8 cellular contexts compared by ENCODE assay signal in genomic region chr4:55397521-55398321, GRCh38. TPM values are rescaled to one million over a fixed set of nuclear protein-coding genes. Genes with fewer than 3 reads are reported as not detected.
DNase-seq lines count a peak whose midpoint lies in the region; ATAC-seq, FAIRE-seq and TF ChIP-seq lines count a peak whose summit lies in the region.

No MANE protein-coding gene starts in this region.

- TF ChIP-seq EP300 in K562 (IDR thresholded peaks at IDR 0.05; ENCODE audit: low read length) = no peak

- peak; percentile 66 for FAIRE-seq in K562 (lab: Jason Lieb, UNC)

- peaks cover 3% of the 10 kb centered on the region for H3K9me1 ChIP-seq in K562 (ENCODE audit: control insufficient read depth, insufficient read depth, low read length)

- ATAC-seq in K562 (peak; percentile 15), left lung (peak; percentile 16), thoracic aorta (ENCODE audit: insufficient number of reproducible peaks, low FRiP score, low read depth) (peak; percentile 21), HG03442 (IDR thresholded peaks at IDR 0.05; ENCODE audit: unreplicated experiment) (no peak)

- WGBS in K562 (ENCODE audit: insufficient coverage, low coverage, missing lambda C conversion rate) = 0% methylated on average over 15 of the region's 15 CpGs

- no TSS peak for BruUV-seq in K562 (replicated peaks; lab: Mats Ljungman, UMichigan)

- H3K27ac ChIP-seq in K562 (ENCODE audit: extremely low read depth, low read depth, low read length) (peak overlapping the region; percentile 90), left lung (peak overlapping the region; percentile 98 to 99), thoracic aorta (peak overlapping the region; percentile 100)

- peak overlapping the region; percentile 97 for H3K4me3 ChIP-seq in K562
- H3K4me3 ChIP-seq in left lung = peak overlapping the region; percentile 88 to 93
- peak overlapping the region; percentile 99 for H3K4me3 ChIP-seq in thoracic aorta

- no peak for TF ChIP-seq RAD21 in K562 (CRISPR knock-in tag; conservative IDR thresholded peaks at IDR 0.05 in 1 of 2, IDR thresholded peaks at IDR 0.05 in 1 of 2)

- POLR2A ChIA-PET in K562 (lab: Yijun Ruan, JAX) = interaction anchor here (0.6 to 1.9 kb wide), 8 partner anchors 8 to 52 kb away, joined by 3 to 9 read pairs (median 5); partner anchors contain the start of gene SRD5A3

- intact Hi-C loops in K562 (cut with micrococcal nuclease) = loop anchor here (1.0 to 5.0 kb wide), 2 partner anchors 11 to 235 kb away; no protein-coding TSS in a partner anchor
- intact Hi-C loops in left lung (cut with DNase I) = no loop called here

- peak overlapping the region; percentile 93 for H3K4me2 ChIP-seq in K562 (ENCODE audit: insufficient read depth, low read length)

- peak; percentile 41; the same call in 1 of the 2 replicates for TF ChIP-seq POLR2A in K562 (conservative IDR thresholded peaks at IDR 0.05)

- H3K27me3 ChIP-seq in K562 (ENCODE audit: control insufficient read depth in 2 of 2, insufficient read depth in 2 of 2, low read length in 2 of 2) (no peaks in the 10 kb centered on the region), left lung (no peaks in the 10 kb centered on the region), thoracic aorta (replicated peaks; ENCODE audit: insufficient read depth) (no peaks in the 10 kb centered on the region)

- TF ChIP-seq CTCF in K562 (IDR thresholded peaks at IDR 0.05 in 2 of 3, conservative IDR thresholded peaks at IDR 0.05 in 1 of 3; ENCODE audit: insufficient read depth in 2 of 3, low read depth in 1 of 3, low read length in 3 of 3) = no peak
- TF ChIP-seq CTCF in left lung (IDR thresholded peaks at IDR 0.05) = no peak
- no peak for TF ChIP-seq CTCF in thoracic aorta (IDR thresholded peaks at IDR 0.05)

- H3K4me1 ChIP-seq in ES-I3 (ENCODE audit: insufficient read depth, low read length) (no peaks in the 10 kb centered on the region), K562 (replicated peaks in 1 of 2; ENCODE audit: control insufficient read depth in 2 of 2, insufficient read depth in 2 of 2, low read length in 2 of 2) (peaks cover 10 to 18% of the 10 kb centered on the region in 2 experiments; a peak in 4 of 5 replicates), left lung (peaks cover 12 to 47% of the 10 kb centered on the region in 2 donors), thoracic aorta (ENCODE audit: control insufficient read depth in 1 of 2, low read depth in 2 of 2) (peaks cover 20 to 37% of the 10 kb centered on the region in 2 donors)

- H2AFZ ChIP-seq in K562 (ENCODE audit: low read depth, low read length) = no peak overlapping the region

- in situ Hi-C loops in K562 (cut with MboI) = no loop called here

- H3K36me3 ChIP-seq in ES-I3 (ENCODE audit: insufficient read depth, low read length) = no peaks in the 10 kb centered on the region
- peaks cover 44% of the 10 kb centered on the region for H3K36me3 ChIP-seq in K562 (ENCODE audit: control insufficient read depth, insufficient read depth, low read length)
- peaks cover 0 to 29% of the 10 kb centered on the region in 2 donors for H3K36me3 ChIP-seq in left lung
- H3K36me3 ChIP-seq in thoracic aorta = no peaks in the 10 kb centered on the region

- DNase-seq in M059J (ENCODE audit: low read depth) = peak; percentile 37
- peak in 1 of 4 experiments; percentile 44 for DNase-seq in K562 (ENCODE audit: extremely low read depth in 1 of 4, low spot score in 3 of 4)
- no peak for DNase-seq in left lung
- DNase-seq in thoracic aorta (ENCODE audit: low spot score) = no peak
- no peak for DNase-seq in putamen (ENCODE audit: low spot score)
- DNase-seq in GDM1 (lab: John Stamatoyannopoulos, UW) = no peak

- CTCF ChIA-PET in K562 (lab: Yijun Ruan, JAX; ENCODE audit: low intra/inter-chr PET ratio) = no interaction called here

- H4K20me1 ChIP-seq in K562 (replicated peaks; ENCODE audit: control insufficient read depth, insufficient read depth, low read length) = peaks cover 30% of the 10 kb centered on the region

- H3K79me2 ChIP-seq in K562 (ENCODE audit: control insufficient read depth, insufficient read depth, low read length) = peaks cover 72% of the 10 kb centered on the region

- H3K9me3 ChIP-seq in ES-I3 (ENCODE audit: control insufficient read depth, insufficient read depth, low read length) (no peaks in the 10 kb centered on the region), K562 (replicated peaks; ENCODE audit: control insufficient read depth, insufficient read depth, low read depth, low read length) (no peaks in the 10 kb centered on the region), left lung (no peaks in the 10 kb centered on the region), thoracic aorta (no peaks in the 10 kb centered on the region)

- H3K9ac ChIP-seq in ES-I3 (ENCODE audit: low read depth, low read length) (peak overlapping the region; percentile 93), K562 (ENCODE audit: insufficient read depth in 1 of 2, low read depth in 2 of 2, low read length in 2 of 2) (peak overlapping the region; percentile 92 to 95)

TF ChIP-seq in K562, 482 proteins besides CTCF, POLR2A, EP300 and RAD21 (continues in another document):
- 0 out of 4 replicates have a peak, but pooled peaks of 1 of the 2 experiments have one; percentile 7 for TF ChIP-seq KDM1A (IDR thresholded peaks at IDR 0.05)
- TF ChIP-seq KDM4B (IDR thresholded peaks at IDR 0.05; ENCODE audit: borderline replicate concordance in 2 of 2, low read depth in 1 of 2) = no peak
- no peak for TF ChIP-seq ZFX (CRISPR knock-in tag; IDR thresholded peaks at IDR 0.05)
- TF ChIP-seq FOXJ2 (tag; IDR thresholded peaks at IDR 0.05) = no peak
- TF ChIP-seq, protein P1, sequence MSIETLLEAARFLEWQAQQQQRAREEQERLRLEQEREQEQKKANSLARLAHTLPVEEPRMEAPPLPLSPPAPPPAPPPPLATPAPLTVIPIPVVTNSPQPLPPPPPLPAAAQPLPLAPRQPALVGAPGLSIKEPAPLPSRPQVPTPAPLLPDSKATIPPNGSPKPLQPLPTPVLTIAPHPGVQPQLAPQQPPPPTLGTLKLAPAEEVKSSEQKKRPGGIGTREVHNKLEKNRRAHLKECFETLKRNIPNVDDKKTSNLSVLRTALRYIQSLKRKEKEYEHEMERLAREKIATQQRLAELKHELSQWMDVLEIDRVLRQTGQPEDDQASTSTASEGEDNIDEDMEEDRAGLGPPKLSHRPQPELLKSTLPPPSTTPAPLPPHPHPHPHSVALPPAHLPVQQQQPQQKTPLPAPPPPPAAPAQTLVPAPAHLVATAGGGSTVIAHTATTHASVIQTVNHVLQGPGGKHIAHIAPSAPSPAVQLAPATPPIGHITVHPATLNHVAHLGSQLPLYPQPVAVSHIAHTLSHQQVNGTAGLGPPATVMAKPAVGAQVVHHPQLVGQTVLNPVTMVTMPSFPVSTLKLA (conservative IDR thresholded peaks at IDR 0.05) = peak in 1 of 2 experiments; percentile 49; a peak in 3 of 4 replicates
- 0 out of 2 replicates have a peak, but pooled peaks have one; percentile 20 for TF ChIP-seq THRAP3 (IDR thresholded peaks at IDR 0.05; ENCODE audit: borderline replicate concordance)
- peak; percentile 71 for TF ChIP-seq BCOR (IDR thresholded peaks at IDR 0.05)

RNA-seq across cellular contexts. Expression of gene TMEM165, which starts 2.0 kb away (rescaled TPM):
- 132 and 143 TPM in 2 replicates for total RNA-seq in M059J (2014; rRNA removed; shearing (Covaris generic))
- 347 and 666 TPM in 2 replicates for total RNA-seq in K562 (2011; cell fraction: chromatin; rRNA removed; ENCODE audit: low replicate concordance)
- total RNA-seq in K562 (2011; cell fraction: nucleolus; rRNA removed) = 225 and 269 TPM in 2 replicates
- 544 and 827 TPM in 2 replicates for total RNA-seq in K562 (2011; cell fraction: nucleoplasm; rRNA removed)
- total RNA-seq in K562 (2014; rRNA removed) (112 and 116 TPM in 2 replicates), K562 (2014; rRNA removed; fragmentation: Illumina TruSeq; extraction: Trizol) (96.6 and 96.8 TPM in 2 replicates), K562 (2015; rRNA removed; fragmentation: Illumina TruSeq; extraction: Trizol) (91.7 and 97.1 TPM in 2 replicates), K562 (2021) (84.6 and 97.5 TPM in 2 replicates), left lung (100 to 1,000 TPM; 121 to 201 TPM), thoracic aorta (100 to 1,000 TPM; 185 to 360 TPM)
- polyA plus RNA-seq in K562 (2011; rRNA removed) (145 and 174 TPM in 2 replicates), K562 (2014; fragmentation: Illumina TruSeq; extraction: Trizol) (58.7 and 70.6 TPM in 2 replicates), K562 (2014; fragmentation: Nextera tagmentation; extraction: Ambion mirVana) (10 to 100 TPM; 21.3 to 27.5 TPM), K562 (2014; rRNA removed) (105 and 106 TPM in 2 replicates)
- 80.4 and 158 TPM in 2 replicates for polyA plus RNA-seq in K562 (2011; cell fraction: cytosol; rRNA removed)
- polyA plus RNA-seq in K562 (2011; cell fraction: nucleus; rRNA removed) = 179 and 244 TPM in 2 replicates
- 54.2 and 62.0 TPM in 2 replicates for polyA plus RNA-seq in K562 (2012)
- polyA minus RNA-seq in K562 (2011; rRNA and poly(A)+ RNA removed) = 177 and 204 TPM in 2 replicates
- polyA minus RNA-seq in K562 (2011; cell fraction: cytosol; rRNA and poly(A)+ RNA removed) = 53.2 and 61.2 TPM in 2 replicates
- 110 and 180 TPM in 2 replicates for polyA minus RNA-seq in K562 (2011; cell fraction: nucleus; rRNA and poly(A)+ RNA removed)

RNA-seq across cellular contexts. Expression of gene SRD5A3, which starts 51.7 kb away (rescaled TPM):
- 4.1 and 4.7 TPM in 2 replicates for total RNA-seq in M059J (2014; rRNA removed; shearing (Covaris generic))
- 12.9 and 19.1 TPM in 2 replicates for total RNA-seq in K562 (2011; cell fraction: chromatin; rRNA removed; ENCODE audit: low replicate concordance)
- 12.9 and 13.5 TPM in 2 replicates for total RNA-seq in K562 (2011; cell fraction: nucleolus; rRNA removed)
- total RNA-seq in K562 (2011; cell fraction: nucleoplasm; rRNA removed) = 22.7 and 23.1 TPM in 2 replicates
- total RNA-seq in K562 (2014; rRNA removed) (9.1 and 12.0 TPM in 2 replicates), K562 (2014; rRNA removed; fragmentation: Illumina TruSeq; extraction: Trizol) (15.7 and 16.2 TPM in 2 replicates), K562 (2015; rRNA removed; fragmentation: Illumina TruSeq; extraction: Trizol) (10.6 and 13.3 TPM in 2 replicates), K562 (2021) (21.6 and 21.7 TPM in 2 replicates), left lung (10 to 100 TPM; 27.1 to 31.3 TPM), thoracic aorta (1 to 10 TPM; 5.4 to 6.4 TPM)
- polyA plus RNA-seq in K562 (2011; rRNA removed) (34.0 and 37.0 TPM in 2 replicates), K562 (2014; fragmentation: Illumina TruSeq; extraction: Trizol) (15.0 and 17.0 TPM in 2 replicates), K562 (2014; fragmentation: Nextera tagmentation; extraction: Ambion mirVana) (1 to 10 TPM; 2.5 to 5.3 TPM), K562 (2014; rRNA removed) (10.0 and 14.1 TPM in 2 replicates)
- polyA plus RNA-seq in K562 (2011; cell fraction: cytosol; rRNA removed) = 14.5 and 26.4 TPM in 2 replicates
- 6.9 and 11.5 TPM in 2 replicates for polyA plus RNA-seq in K562 (2011; cell fraction: nucleus; rRNA removed)
- 17.2 and 29.6 TPM in 2 replicates for polyA plus RNA-seq in K562 (2012)
- 25.0 and 35.5 TPM in 2 replicates for polyA minus RNA-seq in K562 (2011; rRNA and poly(A)+ RNA removed)
- 9.6 and 16.2 TPM in 2 replicates for polyA minus RNA-seq in K562 (2011; cell fraction: cytosol; rRNA and poly(A)+ RNA removed)
- polyA minus RNA-seq in K562 (2011; cell fraction: nucleus; rRNA and poly(A)+ RNA removed) = 2.2 and 3.1 TPM in 2 replicates
